ENCODE assay signal across 27 cellular contexts in the genomic region with DNA sequence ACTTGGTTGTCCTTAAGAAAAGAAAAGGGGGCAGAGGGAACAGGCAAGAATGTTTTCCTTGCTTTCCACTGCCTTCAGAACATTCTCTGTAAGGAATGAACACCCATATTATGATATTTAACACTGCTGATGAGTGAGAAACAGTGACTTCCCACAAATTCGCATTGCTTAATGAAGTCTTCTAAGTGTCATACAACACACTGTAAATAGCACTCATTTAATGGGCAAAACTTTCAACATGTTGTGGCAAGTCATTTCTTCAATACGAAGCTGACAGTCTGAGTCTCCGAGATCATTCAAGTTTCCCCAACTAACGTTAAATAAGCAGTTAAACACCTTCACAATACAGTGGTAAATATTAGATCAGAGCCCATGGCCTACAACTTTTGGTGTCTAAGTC.
DNase-seq lines count a peak whose midpoint lies in the region; ATAC-seq and TF ChIP-seq lines count a peak whose summit lies in the region.
"Had no signal": no experiment of that assay in that cellular context is flagged by ENCODE, and none has a peak within 500 bp of the region (broad histone marks: within the 10 kb centered on the region; RNA-seq: fewer than 3 reads in every experiment).

No MANE protein-coding gene starts in this region.

- POLR2A ChIA-PET in MCF 10A (lab: Yijun Ruan, JAX) = interaction anchor here (0.8 to 2.2 kb wide), 4 partner anchors 9 to 58 kb away, joined by 3 to 10 read pairs (median 4); no protein-coding TSS in a partner anchor

- no peak overlapping the region for H3K4me3 ChIP-seq in breast epithelium
- no peak overlapping the region for H3K4me3 ChIP-seq in mesenchymal stem cell (ENCODE audit: insufficient read depth in 1 of 2, low read depth in 1 of 2, low read length in 2 of 2)
- H3K4me3 ChIP-seq: colonic mucosa, psoas muscle, stomach, tibial artery had no signal

- no peak overlapping the region for H3K4ac ChIP-seq in mesenchymal stem cell (ENCODE audit: low read depth in 1 of 2, low read length in 2 of 2)

- no TSS peak for BruUV-seq in MCF 10A (replicated peaks; lab: Mats Ljungman, UMichigan)

- no peak overlapping the region for H2BK120ac ChIP-seq in mesenchymal stem cell (ENCODE audit: low read depth, low read length)

- ATAC-seq in T-helper 17 cell (no peak), esophagus mucosa (peak; percentile 24), HG03460 (IDR thresholded peaks at IDR 0.05; ENCODE audit: unreplicated experiment) (no peak)
- ATAC-seq: HepG2, sciatic nerve had no signal

- no peak overlapping the region for H2AFZ ChIP-seq in mesenchymal stem cell (ENCODE audit: low read depth, low read length)

- H3K27me3 Mint-ChIP-seq in MCF 10A (ENCODE audit: insufficient read depth, unreplicated experiment) (no peaks in the 10 kb centered on the region), T-helper 17 cell (no peaks in the 10 kb centered on the region)
- H3K27me3 Mint-ChIP-seq: activated CD4-positive, alpha-beta T cell treated with anti-CD3 and anti-CD28 coated beads, Interleukin-2, amount 10 ng/mL, durations not matched to agents 7 days and 5 days; CD4-positive, alpha-beta memory T cell had no signal

- H3K36me3 ChIP-seq in breast epithelium (no peaks in the 10 kb centered on the region), mesenchymal stem cell (ENCODE audit: control insufficient read depth in 1 of 2, insufficient read depth in 2 of 2, low read depth in 1 of 2, low read length in 2 of 2) (peaks cover 0 to 2% of the 10 kb centered on the region in 2 experiments)
- H3K36me3 ChIP-seq: colonic mucosa had no signal

- no peak overlapping the region for H2BK12ac ChIP-seq in mesenchymal stem cell (ENCODE audit: low read length in 2 of 2)

- H3K27ac ChIP-seq in breast epithelium (no peak overlapping the region), substantia nigra (ENCODE audit: low read depth, low read length, poor library complexity, severe bottlenecking) (peak overlapping the region; percentile 81), mesenchymal stem cell (ENCODE audit: low read length, poor library complexity, severe bottlenecking) (no peak overlapping the region)
- H3K27ac ChIP-seq: colonic mucosa, psoas muscle, stomach, tibial artery had no signal

- CTCF ChIA-PET in MCF 10A (lab: Yijun Ruan, JAX) = interaction anchor here (0.6 to 1.0 kb wide), 3 partner anchors 76 to 282 kb away, joined by 3 to 4 read pairs (median 4); no protein-coding TSS in a partner anchor

- no peak overlapping the region for H4K91ac ChIP-seq in mesenchymal stem cell (ENCODE audit: low read length)

- intact Hi-C loops in MCF 10A (cut with micrococcal nuclease) = no loop called here
- intact Hi-C loops in breast epithelium (cut with DNase I; ENCODE audit: low total_unique reads) = no loop called here

- H3K27ac Mint-ChIP-seq in MCF 10A (ENCODE audit: low read depth, unreplicated experiment) (peak overlapping the region; percentile 21), T-helper 17 cell (peak overlapping the region; percentile 61)
- H3K27ac Mint-ChIP-seq: activated CD4-positive, alpha-beta T cell treated with anti-CD3 and anti-CD28 coated beads, Interleukin-2, amount 10 ng/mL, durations not matched to agents 7 days and 5 days; activated naive CD4-positive, alpha-beta T cell treated with anti-CD3 and anti-CD28 coated beads for 36 hours had no signal

- no peak overlapping the region for H3K9ac ChIP-seq in mesenchymal stem cell (ENCODE audit: low read length)

- peak overlapping the region; percentile 17 for H3K4me3 Mint-ChIP-seq in MCF 10A (ENCODE audit: unreplicated experiment)
- H3K4me3 Mint-ChIP-seq in T-helper 17 cell = no peak overlapping the region
- H3K4me3 Mint-ChIP-seq: activated CD4-positive, alpha-beta T cell treated with anti-CD3 and anti-CD28 coated beads, Interleukin-2, amount 10 ng/mL, durations not matched to agents 7 days and 5 days; activated naive CD4-positive, alpha-beta T cell treated with anti-CD3 and anti-CD28 coated beads for 36 hours had no signal

- H3K9me3 ChIP-seq in breast epithelium (no peaks in the 10 kb centered on the region), T-helper 17 cell (ENCODE audit: control insufficient read depth, low read length, poor library complexity, severe bottlenecking) (no peaks in the 10 kb centered on the region), mesenchymal stem cell (ENCODE audit: control insufficient read depth, low read length) (no peaks in the 10 kb centered on the region)
- H3K9me3 ChIP-seq: colonic mucosa, psoas muscle, stomach, tibial artery had no signal

- H4K8ac ChIP-seq in mesenchymal stem cell (ENCODE audit: low read length) = no peak overlapping the region

- no peak overlapping the region for H3K23ac ChIP-seq in mesenchymal stem cell (ENCODE audit: low read length in 2 of 2)

- no peak overlapping the region for H3K14ac ChIP-seq in mesenchymal stem cell (ENCODE audit: low read length in 2 of 2)

- H2BK15ac ChIP-seq in mesenchymal stem cell (ENCODE audit: low read depth, poor library complexity, severe bottlenecking) = no peak overlapping the region

- no peak for TF ChIP-seq POLR2A in breast epithelium (IDR thresholded peaks at IDR 0.05)

- TF ChIP-seq CTCF in MCF 10A (IDR thresholded peaks at IDR 0.05; ENCODE audit: unreplicated experiment) = no peak
- no peak for TF ChIP-seq CTCF in breast epithelium (IDR thresholded peaks at IDR 0.05)

- no peaks in the 10 kb centered on the region for H3K4me1 ChIP-seq in breast epithelium
- H3K4me1 ChIP-seq in mesenchymal stem cell (ENCODE audit: control insufficient read depth, insufficient read depth, low read depth, low read length) = peaks cover 4% of the 10 kb centered on the region
- H3K4me1 ChIP-seq: colonic mucosa had no signal

- no peak overlapping the region for H3K4me2 ChIP-seq in mesenchymal stem cell (ENCODE audit: low read length, poor library complexity, severe bottlenecking)

- no peaks in the 10 kb centered on the region for H3K9me3 Mint-ChIP-seq in MCF 10A (ENCODE audit: unreplicated experiment)
- H3K9me3 Mint-ChIP-seq: activated CD4-positive, alpha-beta T cell treated with anti-CD3 and anti-CD28 coated beads, Interleukin-2, amount 10 ng/mL, durations not matched to agents 7 days and 5 days; activated naive CD4-positive, alpha-beta T cell treated with anti-CD3 and anti-CD28 coated beads for 36 hours had no signal

- no peak overlapping the region for H3K18ac ChIP-seq in mesenchymal stem cell (ENCODE audit: low read depth in 1 of 2, low read length in 2 of 2)

- H3K36me3 Mint-ChIP-seq in MCF 10A (ENCODE audit: insufficient read depth, unreplicated experiment) = peaks cover 10% of the 10 kb centered on the region
- H3K36me3 Mint-ChIP-seq in T-helper 17 cell (ENCODE audit: low read depth) = peaks cover under 1% of the 10 kb centered on the region

- H2AK5ac ChIP-seq in mesenchymal stem cell (ENCODE audit: low read length, severe bottlenecking) = no peak overlapping the region

- no peak overlapping the region for H2BK5ac ChIP-seq in mesenchymal stem cell (ENCODE audit: low read depth, low read length, poor library complexity, severe bottlenecking)

- H3K79me1 ChIP-seq in mesenchymal stem cell (replicated peaks; ENCODE audit: low read length, poor library complexity, severe bottlenecking) = peaks cover 23% of the 10 kb centered on the region

- WGBS in mesenchymal stem cell = 93% methylated on average over 4 of the region's 4 CpGs

- DNase-seq in MCF 10A (ENCODE audit: unreplicated experiment) (peak; percentile 12), breast epithelium (ENCODE audit: low spot score in 2 of 2) (no peak), T-helper 17 cell (no peak), substantia nigra (lab: John Stamatoyannopoulos, UW) (no peak), HK-2 (ENCODE audit: unreplicated experiment) (no peak), mesenchymal stem cell (no peak)
- DNase-seq: activated CD4-positive, alpha-beta T cell treated with anti-CD3 and anti-CD28 coated beads, Interleukin-2, amount 10 ng/mL, durations not matched to agents 7 days and 5 days; activated naive CD4-positive, alpha-beta T cell treated with anti-CD3 and anti-CD28 coated beads for 36 hours; amygdala; CD4-positive, alpha-beta memory T cell; colonic mucosa; effector CD8-positive, alpha-beta T cell; Kasumi-1; MV-4-11; NCI-H1436; NCI-H2081 treated with DMSO at 0.1 percent for 48 hours; NCI-H2227 treated with DMSO at 0.1 percent for 48 hours; NCI-H526 treated with DMSO at 0.1 percent for 48 hours; occipital lobe; psoas muscle; stomach; T1000; tibial artery had no signal

- H3K4me1 Mint-ChIP-seq in MCF 10A (ENCODE audit: insufficient read depth, unreplicated experiment) (peaks cover 40% of the 10 kb centered on the region), T-helper 17 cell (peaks cover 57% of the 10 kb centered on the region)

- H3K27me3 ChIP-seq in breast epithelium (no peaks in the 10 kb centered on the region), mesenchymal stem cell (ENCODE audit: control insufficient read depth in 1 of 2, insufficient read depth in 1 of 2, low read length in 2 of 2) (no peaks in the 10 kb centered on the region)
- H3K27me3 ChIP-seq: colonic mucosa, stomach, tibial artery had no signal
